Comparison of ENCODE assay signal across 11 cellular contexts in the genomic region with DNA sequence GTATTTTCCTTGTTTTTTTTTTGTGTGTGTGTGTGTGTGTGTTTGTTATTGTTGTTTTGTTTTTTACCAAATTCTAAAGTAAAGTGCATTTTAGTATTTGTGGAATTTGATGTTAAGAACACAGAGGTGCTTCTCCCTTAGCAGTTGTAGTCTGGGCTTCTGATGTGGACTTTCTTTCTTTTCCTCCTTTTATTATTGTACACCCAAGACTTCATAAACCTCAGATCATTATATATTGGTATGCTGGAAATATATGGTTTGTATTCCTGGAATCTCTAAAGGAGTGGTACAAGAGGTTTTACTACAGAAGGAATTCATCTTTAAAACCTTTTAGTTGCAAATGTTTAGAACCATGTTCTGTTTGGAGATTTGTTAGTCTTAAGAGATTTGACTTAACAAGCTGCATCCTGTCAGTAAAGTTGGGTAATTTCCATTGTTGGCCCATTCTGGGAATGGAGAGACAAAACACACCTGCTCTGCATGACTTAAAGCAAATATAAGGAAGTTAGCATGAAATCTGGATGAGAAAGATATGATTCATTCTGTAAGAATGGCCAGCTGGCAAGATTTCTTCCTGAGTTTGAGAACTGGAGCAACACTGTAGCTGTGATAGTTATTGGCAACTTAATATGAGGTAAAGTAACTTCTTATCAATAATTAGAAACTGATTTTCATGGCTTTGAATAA.
DNase-seq lines count a peak whose midpoint lies in the region; ATAC-seq and TF ChIP-seq lines count a peak whose summit lies in the region.
"Had no signal": no experiment of that assay in that cellular context is flagged by ENCODE, and none has a peak within 500 bp of the region (broad histone marks: within the 10 kb centered on the region; RNA-seq: fewer than 3 reads in every experiment).

No MANE protein-coding gene starts in this region.

- TF ChIP-seq POLR2A in right lobe of liver (IDR thresholded peaks at IDR 0.05): no peak

- ATAC-seq in HG03045 (IDR thresholded peaks at IDR 0.05; ENCODE audit: unreplicated experiment) (peak; percentile 62), right lobe of liver (peak in 3 of 4 donors; percentile 33 to 88 (median 60))
- ATAC-seq in natural killer cell treated with Interleukin-12 subunit alpha and Interleukin-12 subunit beta and Interleukin-15 and Interleukin-18, amount 100 ng/mL, for 72 hours: no peak

- H3K9me3 ChIP-seq in right lobe of liver (no peaks in the 10 kb centered on the region), endodermal cell (ENCODE audit: control insufficient read depth, low read length) (no peaks in the 10 kb centered on the region)

- H3K4me1 ChIP-seq in right lobe of liver: no peaks in the 10 kb centered on the region
- no peaks in the 10 kb centered on the region for H3K4me1 ChIP-seq in endodermal cell (ENCODE audit: control insufficient read depth, insufficient read depth, low read length)

- no peaks in the 10 kb centered on the region for H3K27me3 Mint-ChIP-seq in natural killer cell treated with Interleukin-12 subunit alpha and Interleukin-12 subunit beta and Interleukin-15 and Interleukin-18, amount 100 ng/mL, for 72 hours
- no peaks in the 10 kb centered on the region for H3K27me3 Mint-ChIP-seq in endodermal cell (ENCODE audit: insufficient read depth)

- H3K27ac ChIP-seq in brain microvascular endothelial cell (peak overlapping the region; percentile 43), right lobe of liver (no peak overlapping the region), endodermal cell (ENCODE audit: low read depth, low read length) (no peak overlapping the region)

- no peak overlapping the region for H3K4me3 ChIP-seq in brain microvascular endothelial cell (ENCODE audit: low read depth, low read length)
- H3K4me3 ChIP-seq in right lobe of liver: no peak overlapping the region
- H3K4me3 ChIP-seq in endodermal cell (ENCODE audit: low read length): no peak overlapping the region

- H3K4me3 Mint-ChIP-seq in natural killer cell treated with Interleukin-12 subunit alpha and Interleukin-12 subunit beta and Interleukin-15 and Interleukin-18, amount 100 ng/mL, for 72 hours: no peak overlapping the region
- H3K4me3 Mint-ChIP-seq in endodermal cell: no peak overlapping the region
- H3K4me3 Mint-ChIP-seq: activated B cell treated with CpG ODN at 0.5 μM for 24 hours had no signal

- H3K4me1 Mint-ChIP-seq in natural killer cell treated with Interleukin-12 subunit alpha and Interleukin-12 subunit beta and Interleukin-15 and Interleukin-18, amount 100 ng/mL, for 72 hours (ENCODE audit: low read depth in 2 of 2): no peaks in the 10 kb centered on the region
- peaks cover 16% of the 10 kb centered on the region for H3K4me1 Mint-ChIP-seq in endodermal cell
- H3K4me1 Mint-ChIP-seq: activated B cell treated with CpG ODN at 0.5 μM for 24 hours had no signal

- H3K9ac ChIP-seq in endodermal cell (ENCODE audit: extremely low read depth, low read length, poor library complexity, severe bottlenecking): no peak overlapping the region

- TF ChIP-seq CTCF in brain microvascular endothelial cell (IDR thresholded peaks at IDR 0.05; ENCODE audit: low read depth, low read length, missing control alignments): no peak
- TF ChIP-seq CTCF in right lobe of liver (IDR thresholded peaks at IDR 0.05): no peak
- no peak for TF ChIP-seq CTCF in endodermal cell (conservative IDR thresholded peaks at IDR 0.05)
- no peak for TF ChIP-seq CTCF in GM13977 (IDR thresholded peaks at IDR 0.05; ENCODE audit: extremely low read depth, insufficient read depth, missing control alignments)

- no peaks in the 10 kb centered on the region for H3K27me3 ChIP-seq in brain microvascular endothelial cell (replicated peaks)
- H3K27me3 ChIP-seq in right lobe of liver: no peaks in the 10 kb centered on the region
- H3K27me3 ChIP-seq in endodermal cell (ENCODE audit: control insufficient read depth, insufficient read depth, low read length, poor library complexity, severe bottlenecking): no peaks in the 10 kb centered on the region

- intact Hi-C loops in right lobe of liver (cut with DNase I): no loop called here

- DNase-seq in ACHN (peak; percentile 81), brain microvascular endothelial cell (peak; percentile 75), right lobe of liver (no peak), MV-4-11 (lab: John Stamatoyannopoulos, UW) (no peak), endodermal cell (no peak), GM13977 (ENCODE audit: low spot score) (no peak)
- no peak for DNase-seq in natural killer cell treated with Interleukin-12 subunit alpha and Interleukin-12 subunit beta and Interleukin-15 and Interleukin-18, amount 100 ng/mL, for 72 hours (ENCODE audit: low spot score)
- DNase-seq: activated B cell treated with CpG ODN at 0.5 μM for 24 hours, DND-41, head of caudate nucleus had no signal

- no peak overlapping the region for H3K27ac Mint-ChIP-seq in natural killer cell treated with Interleukin-12 subunit alpha and Interleukin-12 subunit beta and Interleukin-15 and Interleukin-18, amount 100 ng/mL, for 72 hours
- no peak overlapping the region for H3K27ac Mint-ChIP-seq in endodermal cell
- H3K27ac Mint-ChIP-seq: activated B cell treated with CpG ODN at 0.5 μM for 24 hours had no signal

- H3K36me3 ChIP-seq in brain microvascular endothelial cell (replicated peaks): peaks cover 3% of the 10 kb centered on the region
- H3K36me3 ChIP-seq in right lobe of liver: peaks cover 0 to 39% (median 7%) of the 10 kb centered on the region in 4 donors
- peaks cover 27% of the 10 kb centered on the region for H3K36me3 ChIP-seq in endodermal cell (ENCODE audit: control insufficient read depth, insufficient read depth, low read length)

- no peaks in the 10 kb centered on the region for H3K9me3 Mint-ChIP-seq in natural killer cell treated with Interleukin-12 subunit alpha and Interleukin-12 subunit beta and Interleukin-15 and Interleukin-18, amount 100 ng/mL, for 72 hours
- no peaks in the 10 kb centered on the region for H3K9me3 Mint-ChIP-seq in endodermal cell
- H3K9me3 Mint-ChIP-seq: activated B cell treated with CpG ODN at 0.5 μM for 24 hours had no signal

- in situ Hi-C loops in ACHN (cut with HindIII; ENCODE audit: low pct_ligation_motif_present, low pct_unique_long_range_greater_than_20kb, low sequenced_read_pairs) (no loop called here), brain microvascular endothelial cell (cut with HindIII; ENCODE audit: low pct_ligation_motif_present, low sequenced_read_pairs) (no loop called here), GM13977 (cut with MboI; ENCODE audit: low pct_unique_long_range_greater_than_20kb, low sequenced_read_pairs, unreplicated experiment) (no loop called here)

- H3K36me3 Mint-ChIP-seq in natural killer cell treated with Interleukin-12 subunit alpha and Interleukin-12 subunit beta and Interleukin-15 and Interleukin-18, amount 100 ng/mL, for 72 hours: no peaks in the 10 kb centered on the region
- H3K36me3 Mint-ChIP-seq in endodermal cell (ENCODE audit: low read depth): peaks cover 37% of the 10 kb centered on the region

Comparison
In these comparisons a context has a peak if more than half of its experiments do, and no peak if none do; other contexts are left out.
1. DNase-seq: peak in ACHN (single experiment) and brain microvascular endothelial cell (single experiment); none in right lobe of liver (0 of 3), MV-4-11 (single experiment), natural killer cell treated with Interleukin-12 subunit alpha and Interleukin-12 subunit beta and Interleukin-15 and Interleukin-18, amount 100 ng/mL, for 72 hours (single experiment), endodermal cell (single experiment) and GM13977 (single experiment).
2. ATAC-seq: peak in HG03045 (single experiment) and right lobe of liver (3 of 4); none in natural killer cell treated with Interleukin-12 subunit alpha and Interleukin-12 subunit beta and Interleukin-15 and Interleukin-18, amount 100 ng/mL, for 72 hours (0 of 2).